Comparison of ENCODE assay signal across 8 cellular contexts in the genomic region with DNA sequence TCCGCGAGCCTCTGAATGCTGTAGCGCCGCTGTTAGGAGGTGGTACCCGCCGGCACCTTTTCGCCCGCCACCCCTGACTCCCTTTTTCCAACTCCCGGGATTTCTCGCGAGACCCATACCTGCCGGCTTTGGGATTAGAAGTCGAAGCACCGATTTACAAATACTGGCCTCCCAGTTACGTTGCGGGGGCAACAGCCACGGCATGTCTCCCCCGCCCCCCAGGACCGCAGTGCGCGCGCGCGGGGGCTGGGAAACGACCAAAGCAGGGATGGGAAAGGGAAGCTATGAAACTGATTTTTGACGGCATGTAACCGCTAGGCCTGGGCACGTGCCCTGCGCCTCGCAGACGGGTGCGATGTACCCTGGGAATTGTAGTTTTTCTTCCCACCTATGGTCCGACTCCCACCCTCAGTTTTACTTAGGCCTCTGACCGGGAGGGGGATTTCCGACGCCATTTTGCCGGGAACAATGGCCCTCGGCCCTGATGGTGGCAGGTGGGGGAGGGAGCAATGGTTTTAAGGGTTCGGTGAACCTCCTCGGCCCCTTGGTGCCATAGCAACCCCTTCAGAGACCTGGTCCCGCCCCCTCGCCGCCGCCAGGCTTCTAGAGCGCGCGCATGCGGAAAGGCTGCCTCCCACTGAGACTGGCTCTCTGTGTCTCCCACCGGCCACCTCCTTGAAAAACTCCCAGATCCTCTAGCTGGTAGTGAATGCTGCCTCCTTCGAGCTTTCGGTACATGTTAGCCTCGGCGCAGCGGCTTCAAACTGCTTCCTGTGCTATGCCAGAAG. TPM values are rescaled to one million over a fixed set of nuclear protein-coding genes. Genes with fewer than 3 reads are reported as not detected.
DNase-seq lines count a peak whose midpoint lies in the region; ATAC-seq, FAIRE-seq and TF ChIP-seq lines count a peak whose summit lies in the region.

No MANE protein-coding gene starts in this region.

- H3K9ac ChIP-seq in trophoblast cell (ENCODE audit: low read length): peak overlapping the region; percentile 72

- H2BK120ac ChIP-seq in trophoblast cell (ENCODE audit: insufficient read depth, low read length, poor library complexity): peak overlapping the region; percentile 69

- no peak overlapping the region for H2AK5ac ChIP-seq in trophoblast cell (ENCODE audit: low read length)

- peak overlapping the region; percentile 28 for H2BK5ac ChIP-seq in trophoblast cell (ENCODE audit: low read depth, low read length, poor library complexity)

- peak overlapping the region; percentile 31 for H3K4me3 ChIP-seq in BE2C (ENCODE audit: low read depth, low read length)
- peak overlapping the region in 2 of 4 donors; percentile 7 to 53 for H3K4me3 ChIP-seq in adrenal gland
- H3K4me3 ChIP-seq in heart right ventricle: peak overlapping the region in 9 of 10 donors; percentile 37 to 64 (median 56)
- peak overlapping the region; percentile 74 for H3K4me3 ChIP-seq in trophoblast cell (ENCODE audit: low read depth, low read length)
- peak overlapping the region; percentile 40 to 52 for H3K4me3 ChIP-seq in vagina

- no peaks in the 10 kb centered on the region for H3K79me2 ChIP-seq in trophoblast cell (ENCODE audit: control insufficient read depth, insufficient read depth, low read length, poor library complexity)

- DNase-seq in BE2C: peak; percentile 31
- peak; percentile 73 for DNase-seq in RPMI7951 (ENCODE audit: low read depth)
- DNase-seq in adrenal gland: peak; percentile 47 to 81 (median 56)
- DNase-seq in heart right ventricle: peak; percentile 33 to 39
- peak; percentile 22 to 46 for DNase-seq in trophoblast cell
- DNase-seq in vagina (ENCODE audit: extremely low spot score in 2 of 2): no peak
- DNase-seq in GM19239 (ENCODE audit: insufficient read length, low spot score): no peak

- no peak for TF ChIP-seq POLR2A in adrenal gland (IDR thresholded peaks at IDR 0.05)
- TF ChIP-seq POLR2A in vagina (IDR thresholded peaks at IDR 0.05): no peak

- peaks cover 9% of the 10 kb centered on the region for H3K79me1 ChIP-seq in trophoblast cell (ENCODE audit: low read length)

- peak overlapping the region in 4 of 5 donors; percentile 51 to 86 (median 70) for H3K27ac ChIP-seq in adrenal gland
- peak overlapping the region in 2 of 10 donors; percentile 18 to 19 for H3K27ac ChIP-seq in heart right ventricle
- H3K27ac ChIP-seq in trophoblast cell (ENCODE audit: low read depth, low read length): peak overlapping the region; percentile 75
- H3K27ac ChIP-seq in vagina: peak overlapping the region; percentile 40

- peak overlapping the region; percentile 87 for H4K91ac ChIP-seq in trophoblast cell (ENCODE audit: low read depth, low read length)

- H3K27me3 ChIP-seq in BE2C: no peaks in the 10 kb centered on the region
- H3K27me3 ChIP-seq in adrenal gland: no peaks in the 10 kb centered on the region
- peaks cover 0 to 75% (median 0%) of the 10 kb centered on the region in 7 donors for H3K27me3 ChIP-seq in heart right ventricle
- no peaks in the 10 kb centered on the region for H3K27me3 ChIP-seq in trophoblast cell (ENCODE audit: insufficient read depth, low read length)
- no peaks in the 10 kb centered on the region for H3K27me3 ChIP-seq in vagina

- ATAC-seq in HG02885 (IDR thresholded peaks at IDR 0.05; ENCODE audit: poor library complexity, unreplicated experiment): peak; percentile 36
- ATAC-seq in heart right ventricle: peak; percentile 46 to 80 (median 68)

- peak overlapping the region; percentile 88 for H4K8ac ChIP-seq in trophoblast cell (ENCODE audit: low read depth, low read length)

- H3K9me3 ChIP-seq in BE2C: no peaks in the 10 kb centered on the region
- H3K9me3 ChIP-seq in adrenal gland (replicated peaks in 1 of 3): no peaks in the 10 kb centered on the region
- peaks cover 0 to 9% (median 0%) of the 10 kb centered on the region in 11 donors for H3K9me3 ChIP-seq in heart right ventricle
- no peaks in the 10 kb centered on the region for H3K9me3 ChIP-seq in trophoblast cell (ENCODE audit: insufficient read depth, low read depth, low read length)
- no peaks in the 10 kb centered on the region for H3K9me3 ChIP-seq in vagina

- H2AFZ ChIP-seq in trophoblast cell (ENCODE audit: insufficient read depth, low read length, poor library complexity): peak overlapping the region; percentile 86

- no peak for FAIRE-seq in GM19239 (lab: Jason Lieb, UNC)

- no peak overlapping the region for H2BK12ac ChIP-seq in trophoblast cell (ENCODE audit: low read length)

- H3K14ac ChIP-seq in trophoblast cell (ENCODE audit: low read length): peak overlapping the region; percentile 85

- intact Hi-C loops in adrenal gland (cut with DNase I): no loop called here
- intact Hi-C loops in heart right ventricle (cut with DNase I): no loop called here
- intact Hi-C loops in vagina (cut with DNase I): no loop called here

- peak overlapping the region; percentile 85 for H4K12ac ChIP-seq in trophoblast cell (ENCODE audit: low read depth, low read length)

- H3K4me2 ChIP-seq in trophoblast cell (ENCODE audit: low read length): peak overlapping the region; percentile 87

- peak overlapping the region; percentile 77 for H3K18ac ChIP-seq in trophoblast cell (ENCODE audit: low read length)

- H3K4ac ChIP-seq in trophoblast cell (ENCODE audit: low read depth, low read length): no peak overlapping the region

- H3K36me3 ChIP-seq in BE2C: no peaks in the 10 kb centered on the region
- no peaks in the 10 kb centered on the region for H3K36me3 ChIP-seq in adrenal gland (replicated peaks in 1 of 2)
- H3K36me3 ChIP-seq in heart right ventricle: no peaks in the 10 kb centered on the region
- H3K36me3 ChIP-seq in trophoblast cell (ENCODE audit: control insufficient read depth in 1 of 2, insufficient read depth in 2 of 2, low read length in 2 of 2): no peaks in the 10 kb centered on the region
- no peaks in the 10 kb centered on the region for H3K36me3 ChIP-seq in vagina

- TF ChIP-seq CTCF in BE2C (IDR thresholded peaks at IDR 0.05; ENCODE audit: low read depth, low read length) (no peak), adrenal gland (IDR thresholded peaks at IDR 0.05) (no peak), heart right ventricle (IDR thresholded peaks at IDR 0.05) (no peak), vagina (IDR thresholded peaks at IDR 0.05) (no peak)

- no peaks in the 10 kb centered on the region for H3K4me1 ChIP-seq in BE2C
- H3K4me1 ChIP-seq in adrenal gland (replicated peaks in 1 of 2): no peaks in the 10 kb centered on the region
- H3K4me1 ChIP-seq in heart right ventricle: peaks cover 0 to 10% (median 3%) of the 10 kb centered on the region in 9 donors
- peaks cover 0 to 5% of the 10 kb centered on the region in 2 experiments for H3K4me1 ChIP-seq in trophoblast cell (ENCODE audit: control insufficient read depth in 1 of 2, insufficient read depth in 2 of 2, low read length in 2 of 2)
- no peaks in the 10 kb centered on the region for H3K4me1 ChIP-seq in vagina

- no peak overlapping the region for H3K23ac ChIP-seq in trophoblast cell (ENCODE audit: low read length)

- WGBS in adrenal gland, 4 donors: 2 to 54% (median 21%) methylated on average over 4 to 54 of the region's 54 CpGs
- 0 to 3% methylated on average over 50 to 54 of the region's 54 CpGs for WGBS in heart right ventricle, 2 donors
- WGBS in trophoblast cell (ENCODE audit: extremely low coverage, insufficient coverage, insufficient read length): no CpG with 5 or more reads among the region's 54 CpGs

RNA-seq across cellular contexts. Expression of a gene that starts 0.8 kb away (rescaled TPM):
- 0.05 TPM for polyA plus RNA-seq in BE2C (2012; ENCODE audit: insufficient read depth, insufficient read length, low read depth)
- 1.8 TPM in 2 replicates for total RNA-seq in RPMI7951 (2014; rRNA removed; shearing (Covaris generic))
- 10 to 100 TPM in 7 of 8 donors, 1 to 10 TPM in 1; 9.5 to 27.2 (median 15.2) TPM for total RNA-seq in adrenal gland
- 1 to 10 TPM; 1.2 to 3.6 (median 1.5) TPM for polyA plus RNA-seq in adrenal gland
- total RNA-seq in heart right ventricle: 1 to 10 TPM in 1 of 10 donors, under 1 TPM in 9; 0.19 to 2.3 (median 0.36) TPM
- polyA plus RNA-seq in heart right ventricle: under 1 TPM; 0.22 to 0.36 TPM
- 1.1 and 1.3 TPM in 2 replicates for polyA plus RNA-seq in trophoblast cell (2013)
- total RNA-seq in vagina: 2.0 TPM

Comparison
In these comparisons a context has a peak if more than half of its experiments do, and no peak if none do; other contexts are left out.
1. DNase-seq: peak in BE2C (single experiment), RPMI7951 (single experiment), adrenal gland (7 of 7), heart right ventricle (2 of 2) and trophoblast cell (2 of 2); none in vagina (0 of 2) and GM19239 (single experiment).